ENCODE assay signal across 11 cellular contexts in the genomic region with DNA sequence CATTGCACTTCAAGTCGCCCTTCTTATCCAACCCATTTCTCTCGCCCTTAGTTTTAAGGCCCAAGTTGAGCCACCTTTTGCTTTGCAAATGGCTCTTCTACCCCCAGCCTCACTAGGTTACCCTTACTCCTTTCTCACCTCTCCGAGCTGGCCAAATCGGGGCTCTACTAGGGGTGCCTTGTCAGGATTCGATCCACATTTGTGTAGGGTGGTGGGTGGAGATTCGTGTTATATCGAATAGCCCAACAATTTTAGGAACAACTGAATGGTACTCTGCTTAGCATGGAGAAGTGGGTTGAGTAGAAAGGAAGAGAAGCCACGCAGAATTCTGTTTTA. TPM values are rescaled to one million over a fixed set of nuclear protein-coding genes. Genes with fewer than 3 reads are reported as not detected.
A peak's percentile ranks its signal among the peaks of the same experiment; 100 is the strongest.
DNase-seq lines count a peak whose midpoint lies in the region; ATAC-seq and TF ChIP-seq lines count a peak whose summit lies in the region.
"Had no signal": no experiment of that assay in that cellular context is flagged by ENCODE, and none has a peak within 500 bp of the region (broad histone marks: within the 10 kb centered on the region; RNA-seq: fewer than 3 reads in every experiment).

No MANE protein-coding gene starts in this region.

- H3K9me3 ChIP-seq in cardiac muscle cell (ENCODE audit: low read depth) (no peaks in the 10 kb centered on the region), upper lobe of left lung (no peaks in the 10 kb centered on the region)

- H3K4me3 Mint-ChIP-seq in endothelial cell (ENCODE audit: unreplicated experiment): peak overlapping the region; percentile 90
- peak overlapping the region; percentile 94 to 98 (median 97) for H3K4me3 Mint-ChIP-seq in nephron

- TF ChIP-seq POLR2A in upper lobe of left lung (IDR thresholded peaks at IDR 0.05): no peak

- TF ChIP-seq CTCF in cardiac muscle cell (IDR thresholded peaks at IDR 0.05; ENCODE audit: low read depth, low read length) (no peak), endothelial cell (IDR thresholded peaks at IDR 0.05; ENCODE audit: unreplicated experiment) (no peak), nephron (IDR thresholded peaks at IDR 0.05; ENCODE audit: unreplicated experiment in 3 of 3) (no peak), upper lobe of left lung (IDR thresholded peaks at IDR 0.05) (no peak)

- H3K4me1 ChIP-seq in cardiac muscle cell (ENCODE audit: low read depth) (peaks cover 34% of the 10 kb centered on the region), upper lobe of left lung (peaks cover 0 to 47% (median 23%) of the 10 kb centered on the region in 4 donors)

- H3K4me1 Mint-ChIP-seq in endothelial cell (ENCODE audit: unreplicated experiment) (peaks cover 22% of the 10 kb centered on the region), nephron (peaks cover 37% of the 10 kb centered on the region)

- H3K27ac Mint-ChIP-seq in endothelial cell (ENCODE audit: unreplicated experiment) (peak overlapping the region; percentile 57), nephron (peak overlapping the region; percentile 70 to 78 (median 74))
- H3K27ac Mint-ChIP-seq: activated T-helper 2 cell treated with anti-CD3 and anti-CD28 coated beads, Interferon-gamma antibody, Interleukin-2, Interleukin-4, amounts not matched to agents 10 μg/mL and 5 μg/mL and 100 μg/mL, durations not matched to agents 14 hours and 24 hours and 36 hours had no signal

- peak overlapping the region; percentile 84 for H3K4me3 ChIP-seq in cardiac muscle cell
- H3K4me3 ChIP-seq in upper lobe of left lung: peak overlapping the region; percentile 22 to 64 (median 58)

- no peak for TF ChIP-seq EP300 in upper lobe of left lung (IDR thresholded peaks at IDR 0.05)

- H3K36me3 ChIP-seq in cardiac muscle cell (peaks cover 6% of the 10 kb centered on the region), upper lobe of left lung (no peaks in the 10 kb centered on the region)

- ATAC-seq in left ventricle myocardium superior (no peak), upper lobe of left lung (ENCODE audit: low FRiP score in 2 of 2) (no peak), HG03025 (IDR thresholded peaks at IDR 0.05; ENCODE audit: low FRiP score, unreplicated experiment) (no peak)
- ATAC-seq: naive thymus-derived CD4-positive, alpha-beta T cell had no signal

- H3K27ac ChIP-seq in cardiac muscle cell: peak overlapping the region; percentile 18
- peak overlapping the region; percentile 18 to 68 (median 41) for H3K27ac ChIP-seq in upper lobe of left lung
- H3K27ac ChIP-seq: KMS-11 had no signal

- H3K27me3 ChIP-seq in cardiac muscle cell: no peaks in the 10 kb centered on the region
- peaks cover 0 to 25% (median 6%) of the 10 kb centered on the region in 4 donors for H3K27me3 ChIP-seq in upper lobe of left lung

- intact Hi-C loops in left ventricle myocardium superior (cut with micrococcal nuclease): no loop called here

- WGBS in upper lobe of left lung, 2 donors: 10 to 15% methylated on average over 8 of the region's 8 CpGs

- no peaks in the 10 kb centered on the region for H3K9me3 Mint-ChIP-seq in endothelial cell (ENCODE audit: unreplicated experiment)
- H3K9me3 Mint-ChIP-seq in nephron: no peaks in the 10 kb centered on the region
- H3K9me3 Mint-ChIP-seq: activated T-helper 2 cell treated with anti-CD3 and anti-CD28 coated beads, Interferon-gamma antibody, Interleukin-2, Interleukin-4, amounts not matched to agents 10 μg/mL and 5 μg/mL and 100 μg/mL, durations not matched to agents 14 hours and 24 hours and 36 hours had no signal

- H3K36me3 Mint-ChIP-seq in endothelial cell (ENCODE audit: low read depth, unreplicated experiment): peaks cover 3% of the 10 kb centered on the region
- peaks cover 15% of the 10 kb centered on the region for H3K36me3 Mint-ChIP-seq in nephron (ENCODE audit: low read depth)

- H3K27me3 Mint-ChIP-seq in endothelial cell (ENCODE audit: unreplicated experiment) (peaks cover 21% of the 10 kb centered on the region), nephron (ENCODE audit: low read depth) (peaks cover 43% of the 10 kb centered on the region)

- no peak for DNase-seq in cardiac muscle cell (ENCODE audit: low read depth in 1 of 2, low spot score in 1 of 2)
- no peak for DNase-seq in left ventricle myocardium superior
- DNase-seq in endothelial cell (ENCODE audit: low spot score): no peak
- DNase-seq in upper lobe of left lung: no peak
- no peak for DNase-seq in NCI-H345 treated with DMSO at 0.1 percent for 48 hours (lab: John Stamatoyannopoulos, UW; ENCODE audit: unreplicated experiment)
- no peak for DNase-seq in NK-92 (lab: John Stamatoyannopoulos, UW; ENCODE audit: unreplicated experiment)
- DNase-seq: naive thymus-derived CD4-positive, alpha-beta T cell had no signal

RNA-seq across cellular contexts. Expression of gene SLIT2, which starts 3.5 kb away (rescaled TPM):
- total RNA-seq in cardiac muscle cell (48.9 and 59.8 TPM in 2 replicates), left ventricle myocardium superior (8.5 TPM), endothelial cell (ENCODE audit: unreplicated experiment) (8.1 TPM), upper lobe of left lung (100 to 1,000 TPM in 1 of 6 donors, 10 to 100 TPM in 5; 35.1 to 102 (median 53.3) TPM)
- 49.9 and 62.5 TPM in 2 replicates for polyA plus RNA-seq in cardiac muscle cell
- total RNA-seq: naive thymus-derived CD4-positive, alpha-beta T cell had no signal
- polyA plus RNA-seq: naive thymus-derived CD4-positive, alpha-beta T cell had no signal
